ENCODE assay signal across 9 cellular contexts in genomic region chr17:39547713-39548478, GRCh38. TPM values are rescaled to one million over a fixed set of nuclear protein-coding genes. Genes with fewer than 3 reads are reported as not detected.
DNase-seq lines count a peak whose midpoint lies in the region; ATAC-seq and TF ChIP-seq lines count a peak whose summit lies in the region.
"Had no signal": no experiment of that assay in that cellular context is flagged by ENCODE, and none has a peak within 500 bp of the region (broad histone marks: within the 10 kb centered on the region; RNA-seq: fewer than 3 reads in every experiment).

No MANE protein-coding gene starts in this region.

- no peak overlapping the region for H3K4me2 ChIP-seq in Loucy (ENCODE audit: low read depth, low read length, poor library complexity, severe bottlenecking)

- no peaks in the 10 kb centered on the region for H3K9me3 Mint-ChIP-seq in brain
- H3K9me3 Mint-ChIP-seq: dendritic cell treated with granulocyte-macrophage colony-stimulating factor and Interleukin-4, amounts not matched to agents 40 ng/mL and 50 ng/mL, for 4 days had no signal

- no peaks in the 10 kb centered on the region for H4K20me1 ChIP-seq in Loucy (ENCODE audit: insufficient read depth, low read length, poor library complexity, severe bottlenecking)

- no peaks in the 10 kb centered on the region for H3K9me3 ChIP-seq in Loucy (ENCODE audit: insufficient read depth, low read depth, low read length)

- H3K9me2 ChIP-seq in Loucy (replicated peaks; ENCODE audit: low read depth, low read length), result no peaks in the 10 kb centered on the region

- H3K79me2 ChIP-seq in Loucy (ENCODE audit: insufficient read depth, low read length), result no peaks in the 10 kb centered on the region

- H3K27ac Mint-ChIP-seq in brain, result peak overlapping the region in 3 of 5 experiments; percentile 66 to 98 (median 69)
- H3K27ac Mint-ChIP-seq: dendritic cell treated with granulocyte-macrophage colony-stimulating factor and Interleukin-4, amounts not matched to agents 40 ng/mL and 50 ng/mL, for 4 days had no signal

- no peak overlapping the region for H3K4me3 ChIP-seq in Loucy (ENCODE audit: low read length, poor library complexity, severe bottlenecking)

- H3K4me1 Mint-ChIP-seq in brain, result peaks cover 14% of the 10 kb centered on the region

- no peaks in the 10 kb centered on the region for H3F3A ChIP-seq in Loucy (ENCODE audit: low read depth)

- H2AFZ ChIP-seq in Loucy (ENCODE audit: low read length), result no peak overlapping the region

- no peak for ATAC-seq in HG03460 (IDR thresholded peaks at IDR 0.05; ENCODE audit: unreplicated experiment)

- H3K4me1 ChIP-seq in Loucy (ENCODE audit: insufficient read depth, low read length, poor library complexity, severe bottlenecking), result no peaks in the 10 kb centered on the region

- no peak overlapping the region for H3K4me3 Mint-ChIP-seq in brain
- H3K4me3 Mint-ChIP-seq: dendritic cell treated with granulocyte-macrophage colony-stimulating factor and Interleukin-4, amounts not matched to agents 40 ng/mL and 50 ng/mL, for 4 days had no signal

- no peaks in the 10 kb centered on the region for H3K27me3 Mint-ChIP-seq in brain
- H3K27me3 Mint-ChIP-seq: dendritic cell treated with granulocyte-macrophage colony-stimulating factor and Interleukin-4, amounts not matched to agents 40 ng/mL and 50 ng/mL, for 4 days had no signal

- TF ChIP-seq CTCF in Loucy (conservative IDR thresholded peaks at IDR 0.05; ENCODE audit: low read length) (peak; percentile 100), brain (conservative IDR thresholded peaks at IDR 0.05) (peak; percentile 94 to 97)

- H3K36me3 ChIP-seq in Loucy (ENCODE audit: insufficient read depth, low read length), result no peaks in the 10 kb centered on the region

- H3K27me3 ChIP-seq in Loucy (ENCODE audit: insufficient read depth, low read length, poor library complexity, severe bottlenecking), result no peaks in the 10 kb centered on the region

- no peak overlapping the region for H3K9ac ChIP-seq in Loucy (ENCODE audit: low read depth, low read length, poor library complexity, severe bottlenecking)

- H3K36me3 Mint-ChIP-seq in brain, result peaks cover 51% of the 10 kb centered on the region

- peak; percentile 41 for DNase-seq in GDM1 (lab: John Stamatoyannopoulos, UW)
- DNase-seq in UCSD-AML1 (lab: John Stamatoyannopoulos, UW; ENCODE audit: unreplicated experiment), result peak; percentile 68
- peak; percentile 79 for DNase-seq in islet precursor cell
- DNase-seq in stimulated activated CD4-positive, alpha-beta T cell treated with anti-CD3 and anti-CD28 coated beads, Interleukin-1b, Interleukin-23, amount 100 ng/mL, for 4 hours (ENCODE audit: low read depth in 2 of 2), result peak; percentile 70 to 76
- no peak for DNase-seq in NCI-H187 treated with DMSO at 0.1 percent for 48 hours (lab: John Stamatoyannopoulos, UW)

RNA-seq across cellular contexts. Expression of gene NEUROD2, which starts 59.8 kb away (rescaled TPM):
- 8.1 TPM for polyA plus RNA-seq in brain (ENCODE audit: insufficient read depth, low read depth, low replicate concordance)
